ENCODE assay signal across 9 cellular contexts in the genomic region with DNA sequence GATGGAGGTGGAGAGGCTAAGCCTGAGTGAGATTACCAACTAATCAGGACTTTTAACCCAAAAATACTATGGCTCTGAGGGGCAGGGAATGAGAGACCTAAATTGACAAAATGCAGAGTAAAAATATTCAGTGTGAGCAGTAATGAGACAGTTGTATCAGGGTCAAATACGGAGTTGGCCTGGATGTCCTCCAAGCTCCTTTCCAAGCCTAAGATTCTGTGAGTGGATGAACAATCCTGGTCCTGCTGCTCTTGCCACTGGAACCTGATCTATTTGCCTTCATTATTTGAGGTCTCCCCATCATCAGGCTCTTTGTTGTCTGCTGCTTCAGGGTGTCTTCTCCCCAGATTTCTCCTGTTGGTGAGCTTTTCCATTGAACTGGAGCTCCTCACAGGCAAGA. TPM values are rescaled to one million over a fixed set of nuclear protein-coding genes. Genes with fewer than 3 reads are reported as not detected.
DNase-seq lines count a peak whose midpoint lies in the region; ATAC-seq and TF ChIP-seq lines count a peak whose summit lies in the region.
"Had no signal": no experiment of that assay in that cellular context is flagged by ENCODE, and none has a peak within 500 bp of the region (broad histone marks: within the 10 kb centered on the region; RNA-seq: fewer than 3 reads in every experiment).

No MANE protein-coding gene starts in this region.

- H3K4me2 ChIP-seq in GM23248 (ENCODE audit: unreplicated experiment) (peak overlapping the region; percentile 99), osteoblast (ENCODE audit: insufficient read depth, low read length) (peak overlapping the region; percentile 97)

- H3K9me2 ChIP-seq in GM23248 (ENCODE audit: insufficient read depth): no peaks in the 10 kb centered on the region

- H2AFZ ChIP-seq in GM23248: 0 out of 2 replicates have a peak overlapping the region, but pooled peaks have one; percentile 58
- no peak overlapping the region for H2AFZ ChIP-seq in osteoblast (ENCODE audit: low read length)

- H3K27ac ChIP-seq in CD4-positive, alpha-beta memory T cell (ENCODE audit: low read depth, low read length): no peak overlapping the region
- H3K27ac ChIP-seq in GM23248: peak overlapping the region; percentile 86
- H3K27ac ChIP-seq in brain microvascular endothelial cell: no peak overlapping the region
- H3K27ac ChIP-seq in osteoblast (ENCODE audit: low read depth, low read length): peak overlapping the region; percentile 96
- H3K27ac ChIP-seq: cardiac muscle cell had no signal

- WGBS in GM23248 (ENCODE audit: low coverage in 1 of 2, low lambda C conversion rate in 2 of 2, missing lambda C conversion rate in 2 of 2), 2 experiments: 0 to 5% methylated on average over 1 of the region's 1 CpG

- POLR2A ChIA-PET in CD4-positive, alpha-beta memory T cell (lab: Charles Lee; ENCODE audit: partially characterized antibody): interaction anchor here (1.1 to 3.6 kb wide), 7 partner anchors 10 to 76 kb away, joined by 3 to 15 read pairs (median 8); partner anchors contain the start of gene CD274

- in situ Hi-C loops in GM23248 (cut with MboI) (no loop called here), brain microvascular endothelial cell (cut with HindIII; ENCODE audit: low pct_ligation_motif_present, low sequenced_read_pairs) (no loop called here)

- H3K27me3 ChIP-seq in CD4-positive, alpha-beta memory T cell (ENCODE audit: insufficient read depth, low read length): no peaks in the 10 kb centered on the region
- no peaks in the 10 kb centered on the region for H3K27me3 ChIP-seq in GM23248 (replicated peaks; ENCODE audit: insufficient read depth)
- no peaks in the 10 kb centered on the region for H3K27me3 ChIP-seq in brain microvascular endothelial cell (replicated peaks)
- H3K27me3 ChIP-seq in osteoblast (ENCODE audit: insufficient read depth, low read length): no peaks in the 10 kb centered on the region
- H3K27me3 ChIP-seq: cardiac muscle cell had no signal

- no peaks in the 10 kb centered on the region for H4K20me1 ChIP-seq in GM23248 (ENCODE audit: insufficient read depth)
- H4K20me1 ChIP-seq in osteoblast (ENCODE audit: insufficient read depth, low read length): no peaks in the 10 kb centered on the region

- peak overlapping the region; percentile 0 to 90 (median 86) for H3K4me3 Mint-ChIP-seq in CD4-positive, alpha-beta memory T cell
- H3K4me3 Mint-ChIP-seq in type B pancreatic cell: no peak overlapping the region

- peaks cover 57% of the 10 kb centered on the region for H3K79me2 ChIP-seq in GM23248 (ENCODE audit: insufficient read depth)
- peaks cover 48% of the 10 kb centered on the region for H3K79me2 ChIP-seq in osteoblast (ENCODE audit: insufficient read depth, low read length)

- peaks cover 34% of the 10 kb centered on the region for H3K4me1 ChIP-seq in CD4-positive, alpha-beta memory T cell (ENCODE audit: insufficient read depth, low read length)
- H3K4me1 ChIP-seq in GM23248 (ENCODE audit: insufficient read depth): peaks cover 54% of the 10 kb centered on the region
- peaks cover 53% of the 10 kb centered on the region for H3K4me1 ChIP-seq in osteoblast (ENCODE audit: insufficient read depth, low read length)

- no peaks in the 10 kb centered on the region for H3K36me3 ChIP-seq in CD4-positive, alpha-beta memory T cell (ENCODE audit: insufficient read depth, low read length)
- no peaks in the 10 kb centered on the region for H3K36me3 ChIP-seq in GM23248 (ENCODE audit: low read depth)
- no peaks in the 10 kb centered on the region for H3K36me3 ChIP-seq in brain microvascular endothelial cell (replicated peaks)
- H3K36me3 ChIP-seq in osteoblast (ENCODE audit: insufficient read depth, low read length): no peaks in the 10 kb centered on the region
- H3K36me3 ChIP-seq: cardiac muscle cell had no signal

- CTCF ChIA-PET in CD4-positive, alpha-beta memory T cell (lab: Charles Lee; ENCODE audit: partially characterized antibody): interaction anchor here (0.7 to 2.8 kb wide), 9 partner anchors 12 to 79 kb away, joined by 3 to 12 read pairs (median 5); partner anchors contain the start of gene CD274

- TF ChIP-seq CTCF in brain microvascular endothelial cell (IDR thresholded peaks at IDR 0.05; ENCODE audit: low read depth, low read length, missing control alignments) (no peak), osteoblast (IDR thresholded peaks at IDR 0.05; ENCODE audit: extremely low read depth, low read depth, low read length) (no peak), type B pancreatic cell (conservative IDR thresholded peaks at IDR 0.05) (no peak)

- H3K27me3 Mint-ChIP-seq in CD4-positive, alpha-beta memory T cell: no peaks in the 10 kb centered on the region
- H3K27me3 Mint-ChIP-seq in type B pancreatic cell: no peaks in the 10 kb centered on the region

- no peaks in the 10 kb centered on the region for H3K36me3 Mint-ChIP-seq in CD4-positive, alpha-beta memory T cell
- no peaks in the 10 kb centered on the region for H3K36me3 Mint-ChIP-seq in type B pancreatic cell

- H3F3A ChIP-seq in GM23248 (ENCODE audit: insufficient read depth): peaks cover 49% of the 10 kb centered on the region

- ATAC-seq in GM19455 (IDR thresholded peaks at IDR 0.05; ENCODE audit: unreplicated experiment) (no peak), HG02981 (IDR thresholded peaks at IDR 0.05; ENCODE audit: unreplicated experiment) (no peak)

- intact Hi-C loops in CD4-positive, alpha-beta memory T cell (cut with micrococcal nuclease): loop anchor here (5.0 kb wide), 2 partner anchors 39 to 46 kb away; no protein-coding TSS in a partner anchor

- no peaks in the 10 kb centered on the region for H3K9me3 ChIP-seq in CD4-positive, alpha-beta memory T cell (ENCODE audit: control insufficient read depth in 1 of 2, low read length in 2 of 2)
- H3K9me3 ChIP-seq in GM23248 (ENCODE audit: low read depth) (no peaks in the 10 kb centered on the region), osteoblast (ENCODE audit: low read depth, low read length) (no peaks in the 10 kb centered on the region)

- peaks cover 37 to 62% (median 45%) of the 10 kb centered on the region in 4 donors for H3K4me1 Mint-ChIP-seq in CD4-positive, alpha-beta memory T cell
- no peaks in the 10 kb centered on the region for H3K4me1 Mint-ChIP-seq in type B pancreatic cell (ENCODE audit: unreplicated experiment)

- peak overlapping the region; percentile 70 for H3K9ac ChIP-seq in GM23248

- H3K4me3 ChIP-seq in CD4-positive, alpha-beta memory T cell (ENCODE audit: low read length in 2 of 2): no peak overlapping the region
- peak overlapping the region; percentile 79 for H3K4me3 ChIP-seq in GM23248
- peak overlapping the region; percentile 28 for H3K4me3 ChIP-seq in brain microvascular endothelial cell (ENCODE audit: low read depth, low read length)
- peak overlapping the region; percentile 75 for H3K4me3 ChIP-seq in osteoblast (ENCODE audit: insufficient read depth, low read length)
- H3K4me3 ChIP-seq: cardiac muscle cell had no signal

- DNase-seq in CD4-positive, alpha-beta memory T cell: no peak
- peak; percentile 40 for DNase-seq in GM23248
- DNase-seq in brain microvascular endothelial cell: no peak
- DNase-seq in osteoblast (ENCODE audit: insufficient read length, low spot score, missing footprints): no peak
- DNase-seq in stimulated activated CD4-positive, alpha-beta T cell treated with anti-CD3 and anti-CD28 coated beads, Interleukin-12 subunit alpha, Interleukin-12 subunit beta, amount 100 ng/mL, for 4 hours: no peak
- no peak for DNase-seq in type B pancreatic cell (ENCODE audit: extremely low spot score, unreplicated experiment)

- H3K9me3 Mint-ChIP-seq in CD4-positive, alpha-beta memory T cell: peaks cover 0 to 3% (median 0%) of the 10 kb centered on the region in 8 donors
- no peaks in the 10 kb centered on the region for H3K9me3 Mint-ChIP-seq in type B pancreatic cell

- peak overlapping the region in 2 of 7 donors; percentile 25 to 94 for H3K27ac Mint-ChIP-seq in CD4-positive, alpha-beta memory T cell
- H3K27ac Mint-ChIP-seq in type B pancreatic cell: no peak overlapping the region

RNA-seq across cellular contexts. Expression of gene PDCD1LG2, which starts 1.1 kb away (rescaled TPM):
- 1 to 10 TPM in 1 of 2 experiments, under 1 TPM in 1; 0.90 to 1.1 TPM for total RNA-seq in CD4-positive, alpha-beta memory T cell
- 1 to 10 TPM; 1.1 TPM for polyA plus RNA-seq in CD4-positive, alpha-beta memory T cell
- 34.7 and 36.8 TPM in 2 replicates for total RNA-seq in GM23248 (2014; rRNA removed; shearing (Covaris generic))
- polyA plus RNA-seq in GM23248 (2016; fragmentation: Nextera tagmentation; extraction: Ambion mirVana): 31.7 and 33.5 TPM in 2 replicates
- 4.7 and 5.3 TPM in 2 replicates for total RNA-seq in osteoblast
- total RNA-seq in type B pancreatic cell (ENCODE audit: low replicate concordance): not detected in 2 replicates
- total RNA-seq: cardiac muscle cell had no signal
- polyA plus RNA-seq: cardiac muscle cell had no signal

Comparison
In these comparisons a context has a peak if more than half of its experiments do, and no peak if none do; other contexts are left out.
1. H3K27ac ChIP-seq: peak in GM23248 (single experiment) and osteoblast (single experiment); none in CD4-positive, alpha-beta memory T cell (single experiment) and brain microvascular endothelial cell (single experiment).
2. H3K4me3 ChIP-seq: peak in GM23248 (single experiment), brain microvascular endothelial cell (single experiment) and osteoblast (single experiment); none in CD4-positive, alpha-beta memory T cell (0 of 2).